8 cellular contexts compared by ENCODE assay signal in genomic region chr7:128352138-128352537, GRCh38. TPM values are rescaled to one million over a fixed set of nuclear protein-coding genes. Genes with fewer than 3 reads are reported as not detected.
DNase-seq lines count a peak whose midpoint lies in the region; ATAC-seq and TF ChIP-seq lines count a peak whose summit lies in the region.

No MANE protein-coding gene starts in this region.

- no peak overlapping the region for H3K4me3 ChIP-seq in H7 (ENCODE audit: insufficient read depth, low read depth, low read length)
- H3K4me3 ChIP-seq in prostate gland, result peak overlapping the region in 1 of 2 donors; percentile 10

- H3K4me1 ChIP-seq in prostate gland (replicated peaks), result no peaks in the 10 kb centered on the region

- TF ChIP-seq CTCF in glutamatergic neuron (IDR thresholded peaks at IDR 0.05; ENCODE audit: partially characterized antibody, unreplicated experiment), result peak; percentile 58
- TF ChIP-seq CTCF in prostate gland (IDR thresholded peaks at IDR 0.05), result peak in 3 of 4 experiments; percentile 14 to 62 (median 40)

- H3K27ac Mint-ChIP-seq in glutamatergic neuron (ENCODE audit: unreplicated experiment), result no peak overlapping the region

- H3K9me3 ChIP-seq in prostate gland, result no peaks in the 10 kb centered on the region

- no peak for ATAC-seq in GM18868 (IDR thresholded peaks at IDR 0.05; ENCODE audit: unreplicated experiment)

- no peaks in the 10 kb centered on the region for H3K4me1 Mint-ChIP-seq in glutamatergic neuron (ENCODE audit: low read depth, unreplicated experiment)

- H3K27me3 ChIP-seq in H7 (ENCODE audit: control insufficient read depth, insufficient read depth, low read length) (peaks cover 68% of the 10 kb centered on the region), prostate gland (replicated peaks; ENCODE audit: insufficient read depth) (peaks cover 12% of the 10 kb centered on the region)

- H3K36me3 ChIP-seq in H7 (replicated peaks; ENCODE audit: control insufficient read depth, insufficient read depth, low read length) (no peaks in the 10 kb centered on the region), prostate gland (no peaks in the 10 kb centered on the region)

- intact Hi-C loops in prostate gland (cut with DNase I), result no loop called here

- peaks cover 9% of the 10 kb centered on the region for H3K9me3 Mint-ChIP-seq in glutamatergic neuron (ENCODE audit: unreplicated experiment)

- peaks cover 10% of the 10 kb centered on the region for H3K36me3 Mint-ChIP-seq in glutamatergic neuron (ENCODE audit: unreplicated experiment)

- H3K4me3 Mint-ChIP-seq in glutamatergic neuron (ENCODE audit: unreplicated experiment), result no peak overlapping the region

- DNase-seq in H7, result peak; percentile 95
- DNase-seq in activated CD8-positive, alpha-beta memory T cell treated with anti-CD3 and anti-CD28 coated beads, Interleukin-2, amount 50 U/mL, for 48 hours, result peak; percentile 64
- DNase-seq in glutamatergic neuron, result peak; percentile 84
- no peak for DNase-seq in prostate gland (ENCODE audit: low spot score)
- no peak for DNase-seq in Kasumi-1 (lab: John Stamatoyannopoulos, UW)
- DNase-seq in amniotic stem cell (lab: John Stamatoyannopoulos, UW), result no peak
- DNase-seq in NCI-H1436 treated with DMSO at 0.1 percent for 48 hours (lab: John Stamatoyannopoulos, UW), result no peak

- WGBS in prostate gland, result 11% methylated on average over 35 of the region's 35 CpGs

- no peak overlapping the region for H3K27ac ChIP-seq in prostate gland

- TF ChIP-seq POLR2A in prostate gland (IDR thresholded peaks at IDR 0.05), result no peak

- H3K27me3 Mint-ChIP-seq in glutamatergic neuron (ENCODE audit: unreplicated experiment), result peaks cover 21% of the 10 kb centered on the region

RNA-seq across cellular contexts. Expression of gene RBM28, which starts 8.4 kb away (rescaled TPM):
- total RNA-seq in H7 (2014; rRNA removed; shearing (Covaris generic)), result 24.2 and 29.4 TPM in 2 replicates
- 53.2 TPM for total RNA-seq in glutamatergic neuron (ENCODE audit: unreplicated experiment)
- total RNA-seq in prostate gland, result 10 to 100 TPM; 13.8 to 29.7 TPM

RNA-seq across cellular contexts. Expression of gene PRRT4, which starts 9.4 kb away (rescaled TPM):
- total RNA-seq in H7 (2014; rRNA removed; shearing (Covaris generic)), result 0.14 and 0.67 TPM in 2 replicates
- total RNA-seq in glutamatergic neuron (ENCODE audit: unreplicated experiment), result not detected
- 1 to 10 TPM in 1 of 2 donors, under 1 TPM in 1; 0.05 to 1.2 TPM for total RNA-seq in prostate gland

RNA-seq across cellular contexts. Expression of gene IMPDH1, which starts 57.6 kb away (rescaled TPM):
- total RNA-seq in H7 (2014; rRNA removed; shearing (Covaris generic)), result 27.2 and 45.7 TPM in 2 replicates
- total RNA-seq in glutamatergic neuron (ENCODE audit: unreplicated experiment) (81.7 TPM), prostate gland (10 to 100 TPM; 48.2 to 91.6 TPM)

Comparison
In these comparisons a context has a peak if more than half of its experiments do, and no peak if none do; other contexts are left out.
1. DNase-seq: peak in H7 (single experiment), activated CD8-positive, alpha-beta memory T cell treated with anti-CD3 and anti-CD28 coated beads, Interleukin-2, amount 50 U/mL, for 48 hours (single experiment) and glutamatergic neuron (single experiment); none in prostate gland (single experiment), Kasumi-1 (0 of 2), amniotic stem cell (single experiment) and NCI-H1436 treated with DMSO at 0.1 percent for 48 hours (single experiment).